ENCODE assay signal across 8 cellular contexts in genomic region chr1:205630651-205631009, GRCh38. TPM values are rescaled to one million over a fixed set of nuclear protein-coding genes. Genes with fewer than 3 reads are reported as not detected.
DNase-seq lines count a peak whose midpoint lies in the region; ATAC-seq and TF ChIP-seq lines count a peak whose summit lies in the region.

No MANE protein-coding gene starts in this region.

- H3K4me2 ChIP-seq in SU-DHL-6 (ENCODE audit: low read depth, low read length, poor library complexity, severe bottlenecking): peak overlapping the region; percentile 100

- TF ChIP-seq CTCF in SU-DHL-6 (IDR thresholded peaks at IDR 0.05; ENCODE audit: insufficient read depth, low read length, poor library complexity, severe bottlenecking): no peak
- no peak for TF ChIP-seq CTCF in fibroblast of pulmonary artery (IDR thresholded peaks at IDR 0.05; ENCODE audit: low read length, missing control alignments)
- TF ChIP-seq CTCF in retinal pigment epithelial cell (conservative IDR thresholded peaks at IDR 0.05; ENCODE audit: low read depth, low read length): no peak

- peaks cover 4% of the 10 kb centered on the region; the same call in 1 of the 2 replicates for H4K20me1 ChIP-seq in SU-DHL-6 (ENCODE audit: low read depth, low read length)

- peaks cover 27% of the 10 kb centered on the region for H3F3A ChIP-seq in SU-DHL-6 (ENCODE audit: insufficient read depth)

- no peak for ATAC-seq in HG03159 (IDR thresholded peaks at IDR 0.05; ENCODE audit: unreplicated experiment)
- ATAC-seq in GM19023 (IDR thresholded peaks at IDR 0.05; ENCODE audit: unreplicated experiment): no peak

- H3K4me3 ChIP-seq in SU-DHL-6 (ENCODE audit: insufficient read depth, low read length, poor library complexity, severe bottlenecking) (peak overlapping the region; percentile 83), fibroblast of pulmonary artery (replicated peaks; ENCODE audit: low read depth, low read length) (peak overlapping the region; percentile 86), retinal pigment epithelial cell (ENCODE audit: low read length) (peak overlapping the region; percentile 84)

- in situ Hi-C loops in G401 (cut with HindIII; ENCODE audit: low sequenced_read_pairs): no loop called here

- no peaks in the 10 kb centered on the region for H3K9me3 ChIP-seq in SU-DHL-6 (ENCODE audit: insufficient read depth, low read length)

- peaks cover 53% of the 10 kb centered on the region for H3K79me2 ChIP-seq in SU-DHL-6 (ENCODE audit: insufficient read depth, low read length)

- H3K9ac ChIP-seq in SU-DHL-6 (ENCODE audit: low read length): peak overlapping the region; percentile 73

- no peaks in the 10 kb centered on the region for H3K27me3 ChIP-seq in SU-DHL-6 (ENCODE audit: low read length)

- peak; percentile 7 for DNase-seq in G401 (ENCODE audit: low spot score)
- DNase-seq in fibroblast of pulmonary artery (ENCODE audit: low read depth): no peak
- no peak for DNase-seq in retinal pigment epithelial cell (ENCODE audit: low read depth)
- no peak for DNase-seq in NOMO-1 (lab: John Stamatoyannopoulos, UW; ENCODE audit: unreplicated experiment in 2 of 2)
- DNase-seq in DMS153 treated with DMSO at 0.1 percent for 48 hours (lab: John Stamatoyannopoulos, UW; ENCODE audit: unreplicated experiment): no peak

- no peak overlapping the region for H2AFZ ChIP-seq in SU-DHL-6 (ENCODE audit: low read depth, low read length, severe bottlenecking)

- 0 out of 2 replicates have a peak, but pooled peaks cover 6% of the 10 kb centered on the region for H3K36me3 ChIP-seq in SU-DHL-6 (ENCODE audit: low read length)

- peak overlapping the region; percentile 95 for H3K27ac ChIP-seq in SU-DHL-6 (ENCODE audit: low read depth, low read length)

- no peaks in the 10 kb centered on the region for H3K9me2 ChIP-seq in SU-DHL-6 (replicated peaks; ENCODE audit: insufficient read depth, low read length)

RNA-seq across cellular contexts. Expression of gene ELK4, which starts 1.2 kb away (rescaled TPM):
- total RNA-seq in G401 (2014; rRNA removed; shearing (Covaris generic)): 4.6 and 5.1 TPM in 2 replicates

RNA-seq across cellular contexts. Expression of gene SLC45A3, which starts 49.7 kb away (rescaled TPM):
- 4.4 and 5.4 TPM in 2 replicates for total RNA-seq in G401 (2014; rRNA removed; shearing (Covaris generic))
